7 cellular contexts compared by ENCODE assay signal in genomic region chr18:63831080-63831788, GRCh38. TPM values are rescaled to one million over a fixed set of nuclear protein-coding genes. Genes with fewer than 3 reads are reported as not detected.
A peak's percentile ranks its signal among the peaks of the same experiment; 100 is the strongest.
DNase-seq lines count a peak whose midpoint lies in the region; ATAC-seq and TF ChIP-seq lines count a peak whose summit lies in the region.

No MANE protein-coding gene starts in this region.

- peak overlapping the region; percentile 21 for H3K9ac ChIP-seq in smooth muscle cell (ENCODE audit: low read depth)

- TF ChIP-seq CTCF in smooth muscle cell (IDR thresholded peaks at IDR 0.05; ENCODE audit: borderline replicate concordance, insufficient read depth, poor library complexity, severe bottlenecking) (no peak), heart left ventricle (IDR thresholded peaks at IDR 0.05) (no peak)

- peak; percentile 91 for ATAC-seq in GM19351 (IDR thresholded peaks at IDR 0.05; ENCODE audit: unreplicated experiment)
- peak; percentile 93 for ATAC-seq in HG03066 (IDR thresholded peaks at IDR 0.05; ENCODE audit: low read depth, unreplicated experiment)
- no peak for ATAC-seq in heart left ventricle

- no peaks in the 10 kb centered on the region for H4K20me1 ChIP-seq in smooth muscle cell (ENCODE audit: low read depth)

- no peaks in the 10 kb centered on the region for H3K79me2 ChIP-seq in smooth muscle cell (ENCODE audit: low read depth)

- H3F3A ChIP-seq in smooth muscle cell (ENCODE audit: low read depth): peaks cover 3% of the 10 kb centered on the region

- H3K9me3 ChIP-seq in SJSA1 (replicated peaks) (no peaks in the 10 kb centered on the region), smooth muscle cell (replicated peaks; ENCODE audit: low read depth) (no peaks in the 10 kb centered on the region), heart left ventricle (no peaks in the 10 kb centered on the region)

- intact Hi-C loops in heart left ventricle (cut with DNase I): no loop called here

- TF ChIP-seq POLR2A in heart left ventricle (IDR thresholded peaks at IDR 0.05): no peak

- peak overlapping the region; percentile 10 for H3K4me2 ChIP-seq in smooth muscle cell

- peaks cover 22% of the 10 kb centered on the region for H3K4me1 ChIP-seq in SJSA1 (replicated peaks)
- H3K4me1 ChIP-seq in smooth muscle cell (ENCODE audit: low read depth): no peaks in the 10 kb centered on the region
- H3K4me1 ChIP-seq in heart left ventricle: peaks cover 0 to 6% (median 0%) of the 10 kb centered on the region in 12 donors

- H3K27ac ChIP-seq in SJSA1 (peak overlapping the region; percentile 39), smooth muscle cell (ENCODE audit: low read depth) (peak overlapping the region; percentile 71), heart left ventricle (no peak overlapping the region)

- H3K27me3 ChIP-seq in SJSA1 (replicated peaks) (no peaks in the 10 kb centered on the region), smooth muscle cell (ENCODE audit: low read depth) (no peaks in the 10 kb centered on the region), heart left ventricle (peaks cover 0 to 5% (median 0%) of the 10 kb centered on the region in 9 donors)

- 67% methylated on average over 6 of the region's 6 CpGs for WGBS in smooth muscle cell (ENCODE audit: low lambda C conversion rate)
- 53 to 61% (median 57%) methylated on average over 6 of the region's 6 CpGs for WGBS in heart left ventricle, 4 donors

- no peak overlapping the region for H3K4me3 ChIP-seq in SJSA1
- no peak overlapping the region for H3K4me3 ChIP-seq in smooth muscle cell
- H3K4me3 ChIP-seq in heart left ventricle: no peak overlapping the region

- H3K36me3 ChIP-seq in SJSA1 (no peaks in the 10 kb centered on the region), smooth muscle cell (ENCODE audit: low read depth) (no peaks in the 10 kb centered on the region), heart left ventricle (no peaks in the 10 kb centered on the region)

- DNase-seq in SJSA1 (ENCODE audit: low read depth in 1 of 2, low spot score in 2 of 2): peak in 1 of 2 experiments; percentile 45
- no peak for DNase-seq in smooth muscle cell (lab: John Stamatoyannopoulos, UW; ENCODE audit: unreplicated experiment)
- DNase-seq in LoVo (ENCODE audit: low spot score): no peak
- no peak for DNase-seq in heart left ventricle
- DNase-seq in stimulated activated CD4-positive, alpha-beta T cell treated with anti-CD3 and anti-CD28 coated beads, Interleukin-12 subunit alpha, Interleukin-12 subunit beta, amount 100 ng/mL, for 4 hours: no peak

- no peak overlapping the region for H2AFZ ChIP-seq in smooth muscle cell (ENCODE audit: low read depth)

RNA-seq across cellular contexts. Expression of gene SERPINB7, which starts 56.0 kb away (rescaled TPM):
- 5.8 and 8.5 TPM in 2 replicates for total RNA-seq in SJSA1 (2014; rRNA removed; shearing (Covaris generic))
- total RNA-seq in smooth muscle cell (111 and 174 TPM in 2 replicates), heart left ventricle (1 to 10 TPM in 1 of 9 donors, not detected in 8; 1.4 TPM)
- polyA plus RNA-seq in smooth muscle cell (18.4 and 30.0 TPM in 2 replicates), heart left ventricle (not detected)

RNA-seq across cellular contexts. Expression of gene SERPINB2, which starts 56.3 kb away (rescaled TPM):
- total RNA-seq in SJSA1 (2014; rRNA removed; shearing (Covaris generic)): 0.74 TPM in 1 of 2 replicates, not detected in the other
- total RNA-seq in smooth muscle cell: 26.8 and 29.8 TPM in 2 replicates
- polyA plus RNA-seq in smooth muscle cell: 8.9 and 15.5 TPM in 2 replicates
- total RNA-seq in heart left ventricle: 1 to 10 TPM in 1 of 9 donors, under 1 TPM in 3, not detected in 5; 0.27 to 1.2 (median 0.58) TPM
- polyA plus RNA-seq in heart left ventricle: under 1 TPM in 1 of 2 donors, not detected in 1; 0.10 TPM

Comparison
In these comparisons a context has a peak if more than half of its experiments do, and no peak if none do; other contexts are left out.
1. ATAC-seq: peak in GM19351 (single experiment) and HG03066 (single experiment); none in heart left ventricle (0 of 4).
2. H3K27ac ChIP-seq: peak in SJSA1 (single experiment) and smooth muscle cell (single experiment); none in heart left ventricle (0 of 12).
3. RNA of gene SERPINB7, which starts 56.0 kb away (total RNA-seq): 111 to 174 TPM in smooth muscle cell; 5.8 to 8.5 TPM in SJSA1 and 1.4 TPM in heart left ventricle; every median in the first group is over 10 times any median in the second.
4. RNA of gene SERPINB2, which starts 56.3 kb away (total RNA-seq): 26.8 to 29.8 TPM in smooth muscle cell; 0.74 TPM in SJSA1 and 0.27 to 1.2 TPM in heart left ventricle; every median in the first group is over 10 times any median in the second.